22 cellular contexts compared by ENCODE assay signal in the genomic region with DNA sequence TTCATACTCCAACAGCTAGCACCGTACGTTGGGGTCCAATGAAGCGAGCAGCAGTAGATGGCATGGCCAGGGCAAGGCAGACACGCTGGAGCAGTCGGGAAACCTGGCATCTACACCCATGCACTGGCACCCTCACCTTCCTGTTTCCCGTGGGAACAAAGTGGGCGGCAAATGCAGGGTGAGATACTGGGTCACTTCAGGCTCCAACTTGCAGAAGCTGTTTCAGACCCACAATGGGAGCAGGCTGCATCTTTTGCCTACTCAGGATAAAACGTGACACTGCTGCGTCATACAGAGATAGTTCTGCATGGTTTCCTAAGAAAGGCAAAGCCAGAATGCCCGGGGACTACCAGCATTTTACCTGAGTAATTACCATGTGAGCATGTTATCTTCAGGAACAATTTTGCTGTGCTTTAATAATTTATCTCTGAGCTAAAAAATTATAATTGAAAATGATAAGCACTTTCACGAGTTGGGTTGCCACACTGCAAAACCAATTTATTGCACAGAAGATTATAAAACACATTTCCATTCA. TPM values are rescaled to one million over a fixed set of nuclear protein-coding genes. Genes with fewer than 3 reads are reported as not detected.
"Had no signal": no experiment of that assay in that cellular context is flagged by ENCODE, and none has a peak within 500 bp of the region (broad histone marks: within the 10 kb centered on the region; RNA-seq: fewer than 3 reads in every experiment).

No MANE protein-coding gene starts in this region.

- H3K27me3 ChIP-seq: body of pancreas, upper lobe of left lung had no signal

- DNase-seq: activated CD4-positive, alpha-beta T cell treated with anti-CD3 and anti-CD28 coated beads for 36 hours; activated CD4-positive, alpha-beta T cell treated with anti-CD3 and anti-CD28 coated beads, Interleukin-2, amount 50 U/mL, for 48 hours; activated naive CD4-positive, alpha-beta T cell treated with Interleukin-2 at 50 U/mL for 16 hours; activated naive CD8-positive, alpha-beta T cell treated with anti-CD3 and anti-CD28 coated beads, Interleukin-2, amount 10 ng/mL, durations not matched to agents 7 days and 5 days; amygdala; body of pancreas; foreskin fibroblast; glutamatergic neuron; hypothalamus; islet precursor cell; right cardiac atrium; SK-N-SH; stimulated activated CD4-positive, alpha-beta T cell treated with anti-CD3 and anti-CD28 coated beads, Interleukin-4, amount 100 ng/mL, for 1 hour; stimulated activated naive CD8-positive, alpha-beta T cell treated with anti-CD3 and anti-CD28 coated beads, Interleukin-15, amount 100 ng/mL, for 72 hours; T-cell had no signal

- H3K4me1 ChIP-seq: prostate gland had no signal

- H3K36me3 ChIP-seq: prostate gland, upper lobe of left lung had no signal

- H3K9me3 ChIP-seq: body of pancreas, prostate gland, SK-N-SH, upper lobe of left lung had no signal

- H3K4me3 ChIP-seq: body of pancreas, coronary artery, lung, prostate gland, smooth muscle cell, upper lobe of left lung had no signal

- H3K4me2 ChIP-seq: SK-N-SH, smooth muscle cell had no signal

- H3K9ac ChIP-seq: SK-N-SH had no signal

- H3K27ac ChIP-seq: body of pancreas, coronary artery, prostate gland, upper lobe of left lung had no signal

RNA-seq across cellular contexts. Expression of gene CD93, which starts 10.9 kb away (rescaled TPM):
- total RNA-seq: smooth muscle cell had no signal
- polyA plus RNA-seq: neural cell, smooth muscle cell had no signal

RNA-seq across cellular contexts. Expression of gene THBD, which starts 47.6 kb away (rescaled TPM):
- total RNA-seq: activated CD4-positive, alpha-beta T cell treated with anti-CD3 and anti-CD28 coated beads for 36 hours; activated T-helper 2 cell treated with anti-CD3 and anti-CD28 coated beads, Interferon-gamma antibody, Interleukin-2, Interleukin-4, amounts not matched to agents 10 μg/mL and 5 μg/mL and 100 μg/mL, durations not matched to agents 14 hours and 24 hours and 36 hours had no signal
- polyA plus RNA-seq: neural cell had no signal
